ENCODE assay signal across 1 cellular context in the genomic region with DNA sequence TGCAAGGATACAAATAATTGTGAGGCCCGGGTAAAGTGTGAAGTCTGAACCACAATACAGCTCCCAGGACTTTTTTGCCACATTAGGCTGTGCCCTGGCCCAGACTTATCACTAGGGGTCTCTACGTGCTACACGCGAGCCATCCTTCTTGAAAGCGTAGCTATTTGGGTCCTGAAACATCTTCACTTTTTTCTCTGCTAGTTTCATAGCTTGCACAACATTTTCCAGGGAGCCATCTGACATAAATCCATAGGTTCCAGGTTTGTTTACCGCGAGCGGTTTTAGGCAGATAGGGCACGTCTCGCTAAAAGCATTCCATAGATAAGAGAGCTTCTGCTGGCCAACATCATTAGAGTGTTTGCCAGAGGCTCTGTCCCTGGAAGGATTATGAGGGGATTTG.
TF ChIP-seq lines count a peak whose summit lies in the region.

No MANE protein-coding gene starts in this region.

TF ChIP-seq in SK-N-SH treated with all-trans-retinoic acid at 6 μM for 48 hours, 23 proteins besides CTCF, POLR2A, EP300 and RAD21 (continued from another document):
- TF ChIP-seq TSHZ2 (CRISPR knock-in tag; IDR thresholded peaks at IDR 0.05) (peak; percentile 90), ARNTL (CRISPR knock-in tag; IDR thresholded peaks at IDR 0.05; ENCODE audit: borderline replicate concordance, low read depth) (no peak), OSR1 (CRISPR knock-in tag; IDR thresholded peaks at IDR 0.05) (no peak), BACH2 (CRISPR knock-in tag; IDR thresholded peaks at IDR 0.05; ENCODE audit: borderline replicate concordance) (no peak), TOX (CRISPR knock-in tag; IDR thresholded peaks at IDR 0.05; ENCODE audit: borderline replicate concordance) (no peak), ISL1 (CRISPR knock-in tag; IDR thresholded peaks at IDR 0.05) (peak; percentile 99), RARB (CRISPR knock-in tag; IDR thresholded peaks at IDR 0.05) (no peak), SNAI2 (CRISPR knock-in tag; IDR thresholded peaks at IDR 0.05) (no peak)
- TF ChIP-seq, protein P1, sequence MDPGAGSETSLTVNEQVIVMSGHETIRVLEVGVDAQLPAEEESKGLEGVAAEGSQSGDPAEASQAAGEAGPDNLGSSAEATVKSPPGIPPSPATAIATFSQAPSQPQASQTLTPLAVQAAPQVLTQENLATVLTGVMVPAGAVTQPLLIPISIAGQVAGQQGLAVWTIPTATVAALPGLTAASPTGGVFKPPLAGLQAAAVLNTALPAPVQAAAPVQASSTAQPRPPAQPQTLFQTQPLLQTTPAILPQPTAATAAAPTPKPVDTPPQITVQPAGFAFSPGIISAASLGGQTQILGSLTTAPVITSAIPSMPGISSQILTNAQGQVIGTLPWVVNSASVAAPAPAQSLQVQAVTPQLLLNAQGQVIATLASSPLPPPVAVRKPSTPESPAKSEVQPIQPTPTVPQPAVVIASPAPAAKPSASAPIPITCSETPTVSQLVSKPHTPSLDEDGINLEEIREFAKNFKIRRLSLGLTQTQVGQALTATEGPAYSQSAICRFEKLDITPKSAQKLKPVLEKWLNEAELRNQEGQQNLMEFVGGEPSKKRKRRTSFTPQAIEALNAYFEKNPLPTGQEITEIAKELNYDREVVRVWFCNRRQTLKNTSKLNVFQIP (CRISPR knock-in tag; IDR thresholded peaks at IDR 0.05; ENCODE audit: borderline replicate concordance, low read depth): no peak
- TF ChIP-seq, protein P2, sequence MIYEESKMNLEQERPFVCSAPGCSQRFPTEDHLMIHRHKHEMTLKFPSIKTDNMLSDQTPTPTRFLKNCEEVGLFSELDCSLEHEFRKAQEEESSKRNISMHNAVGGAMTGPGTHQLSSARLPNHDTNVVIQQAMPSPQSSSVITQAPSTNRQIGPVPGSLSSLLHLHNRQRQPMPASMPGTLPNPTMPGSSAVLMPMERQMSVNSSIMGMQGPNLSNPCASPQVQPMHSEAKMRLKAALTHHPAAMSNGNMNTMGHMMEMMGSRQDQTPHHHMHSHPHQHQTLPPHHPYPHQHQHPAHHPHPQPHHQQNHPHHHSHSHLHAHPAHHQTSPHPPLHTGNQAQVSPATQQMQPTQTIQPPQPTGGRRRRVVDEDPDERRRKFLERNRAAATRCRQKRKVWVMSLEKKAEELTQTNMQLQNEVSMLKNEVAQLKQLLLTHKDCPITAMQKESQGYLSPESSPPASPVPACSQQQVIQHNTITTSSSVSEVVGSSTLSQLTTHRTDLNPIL (CRISPR knock-in tag; IDR thresholded peaks at IDR 0.05; ENCODE audit: low read depth): no peak
